ENCODE assay signal across 9 cellular contexts in the genomic region with DNA sequence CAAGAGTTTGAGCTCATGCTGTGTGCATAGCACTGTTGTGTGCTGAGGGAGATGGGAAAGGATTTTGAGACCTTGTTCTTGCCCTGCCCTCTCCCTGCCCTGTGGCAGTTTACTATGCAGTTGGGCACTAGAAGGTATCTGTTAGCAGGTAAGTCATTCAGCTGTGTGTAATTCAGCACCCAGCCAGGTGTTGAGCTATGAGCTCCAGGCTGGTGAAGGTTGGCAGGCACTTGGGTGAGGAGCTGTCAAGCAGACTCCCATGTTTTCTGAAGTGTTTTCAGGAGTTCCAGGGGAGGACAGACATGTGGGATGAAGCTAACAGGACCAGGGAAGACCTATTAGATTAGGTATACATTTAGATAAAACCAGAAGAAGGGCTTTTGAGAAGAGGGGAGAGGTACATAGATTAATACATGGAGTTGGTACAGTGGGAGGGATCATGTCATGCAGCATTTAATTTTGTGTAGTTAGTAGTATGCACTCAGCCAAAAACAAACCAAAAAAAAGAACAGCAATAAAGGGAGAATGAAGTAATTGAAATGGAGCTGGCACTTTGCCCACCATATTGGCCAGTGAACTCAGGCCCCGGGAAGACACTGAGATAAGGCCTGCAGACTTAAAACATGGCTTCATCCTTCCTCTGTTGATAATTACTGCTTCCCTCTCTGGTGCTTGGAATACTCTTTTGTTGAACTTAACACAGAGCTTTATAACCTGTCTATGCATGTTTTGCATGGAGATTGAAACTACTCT. TPM values are rescaled to one million over a fixed set of nuclear protein-coding genes. Genes with fewer than 3 reads are reported as not detected.
DNase-seq lines count a peak whose midpoint lies in the region; FAIRE-seq and TF ChIP-seq lines count a peak whose summit lies in the region.
"Had no signal": no experiment of that assay in that cellular context is flagged by ENCODE, and none has a peak within 500 bp of the region (broad histone marks: within the 10 kb centered on the region; RNA-seq: fewer than 3 reads in every experiment).

No MANE protein-coding gene starts in this region.

- FAIRE-seq in GM19239 (lab: Jason Lieb, UNC) = no peak

- peak overlapping the region in 1 of 2 experiments; percentile 96 for H2BK12ac ChIP-seq in mesenchymal stem cell (ENCODE audit: low read length in 2 of 2)

- H2BK120ac ChIP-seq in mesenchymal stem cell (ENCODE audit: low read depth, low read length) = no peak overlapping the region

- peak overlapping the region; percentile 54 to 84 for H3K18ac ChIP-seq in mesenchymal stem cell (ENCODE audit: low read depth in 1 of 2, low read length in 2 of 2)

- no peak overlapping the region for H2AFZ ChIP-seq in mesenchymal stem cell (ENCODE audit: low read depth, low read length)

- H3K9ac ChIP-seq in colonic mucosa (ENCODE audit: low read depth in 2 of 2, low read length in 2 of 2) (peak overlapping the region in 1 of 2 donors; percentile 9), mesenchymal stem cell (ENCODE audit: low read length) (peak overlapping the region; percentile 91)

- no peak overlapping the region for H2BK15ac ChIP-seq in mesenchymal stem cell (ENCODE audit: low read depth, poor library complexity, severe bottlenecking)

- no peak overlapping the region for H3K4me2 ChIP-seq in mesenchymal stem cell (ENCODE audit: low read length, poor library complexity, severe bottlenecking)

- no peak overlapping the region for H3K14ac ChIP-seq in mesenchymal stem cell (ENCODE audit: low read length in 2 of 2)

- H3K27ac ChIP-seq in colonic mucosa (peak overlapping the region; percentile 89), mesenchymal stem cell (ENCODE audit: low read length, poor library complexity, severe bottlenecking) (no peak overlapping the region)

- H3K27me3 ChIP-seq in colonic mucosa (no peaks in the 10 kb centered on the region), mesenchymal stem cell (ENCODE audit: control insufficient read depth in 1 of 2, insufficient read depth in 1 of 2, low read length in 2 of 2) (no peaks in the 10 kb centered on the region)

- H3K4me1 ChIP-seq in colonic mucosa (no peaks in the 10 kb centered on the region), mesenchymal stem cell (ENCODE audit: control insufficient read depth, insufficient read depth, low read depth, low read length) (peaks cover 30% of the 10 kb centered on the region)

- no peak overlapping the region for H3K23ac ChIP-seq in mesenchymal stem cell (ENCODE audit: low read length in 2 of 2)

- POLR2A ChIA-PET in AG04449 (lab: Yijun Ruan, JAX) = interaction anchor here (1.0 kb wide), 1 partner anchor 391 kb away, joined by 3 read pairs; no protein-coding TSS in a partner anchor

- H3K9me3 ChIP-seq in colonic mucosa (no peaks in the 10 kb centered on the region), mesenchymal stem cell (ENCODE audit: control insufficient read depth, low read length) (no peaks in the 10 kb centered on the region)

- H4K91ac ChIP-seq in mesenchymal stem cell (ENCODE audit: low read length) = peak overlapping the region; percentile 66

- peak overlapping the region in 1 of 2 experiments; percentile 74 for H3K4ac ChIP-seq in mesenchymal stem cell (ENCODE audit: low read depth in 1 of 2, low read length in 2 of 2)

- H3K79me1 ChIP-seq in mesenchymal stem cell (replicated peaks; ENCODE audit: low read length, poor library complexity, severe bottlenecking) = peaks cover 11% of the 10 kb centered on the region

- in situ Hi-C loops in ACHN (cut with HindIII; ENCODE audit: low pct_ligation_motif_present, low pct_unique_long_range_greater_than_20kb, low sequenced_read_pairs) = no loop called here

- H2BK5ac ChIP-seq in mesenchymal stem cell (ENCODE audit: low read depth, low read length, poor library complexity, severe bottlenecking) = no peak overlapping the region

- CTCF ChIA-PET in AG04449 (lab: Yijun Ruan, JAX) = interaction anchor here (0.6 to 2.3 kb wide), 9 partner anchors 13 to 391 kb away, joined by 3 to 9 read pairs (median 4); no protein-coding TSS in a partner anchor

- H3K36me3 ChIP-seq in colonic mucosa = no peaks in the 10 kb centered on the region
- no peaks in the 10 kb centered on the region for H3K36me3 ChIP-seq in mesenchymal stem cell (ENCODE audit: control insufficient read depth in 1 of 2, insufficient read depth in 2 of 2, low read depth in 1 of 2, low read length in 2 of 2)

- TF ChIP-seq CTCF in AG04449 (IDR thresholded peaks at IDR 0.05; ENCODE audit: insufficient read depth, low read length, missing control alignments) (no peak), colonic mucosa (IDR thresholded peaks at IDR 0.05) (no peak)

- H3K4me3 ChIP-seq in AG04449 (ENCODE audit: low read depth, low read length) (peak overlapping the region; percentile 69), colonic mucosa (no peak overlapping the region), mesenchymal stem cell (ENCODE audit: insufficient read depth in 1 of 2, low read depth in 1 of 2, low read length in 2 of 2) (peak overlapping the region in 1 of 2 experiments; percentile 96)

- no peak overlapping the region for H2AK5ac ChIP-seq in mesenchymal stem cell (ENCODE audit: low read length, severe bottlenecking)

- peak overlapping the region; percentile 60 for H4K8ac ChIP-seq in mesenchymal stem cell (ENCODE audit: low read length)

- intact Hi-C loops in colonic mucosa (cut with DNase I) = no loop called here

- DNase-seq in AG04449 (ENCODE audit: low read depth, low spot score) = no peak
- peak; percentile 41 for DNase-seq in NCI-H226
- DNase-seq in colonic mucosa = no peak
- peak; percentile 54 for DNase-seq in mesenchymal stem cell
- DNase-seq in islet precursor cell = no peak
- DNase-seq in ACHN = no peak
- no peak for DNase-seq in GM19239 (ENCODE audit: insufficient read length, low spot score)
- no peak for DNase-seq in NCI-H1436 (lab: John Stamatoyannopoulos, UW)
- DNase-seq: activated naive CD8-positive, alpha-beta T cell treated with anti-CD3 and anti-CD28 coated beads for 36 hours had no signal

- WGBS in mesenchymal stem cell = 50% methylated on average over 1 of the region's 1 CpG

RNA-seq across cellular contexts. Expression of a gene that starts 2.9 kb away (rescaled TPM):
- 10 to 100 TPM in 1 of 2 donors, 1 to 10 TPM in 1; 7.8 to 11.1 TPM for total RNA-seq in colonic mucosa
- polyA plus RNA-seq in mesenchymal stem cell (2013, experiment 1 of 2) = 32.0 TPM
- 32.5 TPM for polyA plus RNA-seq in mesenchymal stem cell (2013, experiment 2 of 2)

Comparison
In these comparisons a context has a peak if more than half of its experiments do, and no peak if none do; other contexts are left out.
1. DNase-seq: peak in NCI-H226 (single experiment) and mesenchymal stem cell (single experiment); none in AG04449 (single experiment), colonic mucosa (single experiment), islet precursor cell (single experiment), ACHN (single experiment), GM19239 (single experiment) and NCI-H1436 (single experiment).